In the genomic region with DNA sequence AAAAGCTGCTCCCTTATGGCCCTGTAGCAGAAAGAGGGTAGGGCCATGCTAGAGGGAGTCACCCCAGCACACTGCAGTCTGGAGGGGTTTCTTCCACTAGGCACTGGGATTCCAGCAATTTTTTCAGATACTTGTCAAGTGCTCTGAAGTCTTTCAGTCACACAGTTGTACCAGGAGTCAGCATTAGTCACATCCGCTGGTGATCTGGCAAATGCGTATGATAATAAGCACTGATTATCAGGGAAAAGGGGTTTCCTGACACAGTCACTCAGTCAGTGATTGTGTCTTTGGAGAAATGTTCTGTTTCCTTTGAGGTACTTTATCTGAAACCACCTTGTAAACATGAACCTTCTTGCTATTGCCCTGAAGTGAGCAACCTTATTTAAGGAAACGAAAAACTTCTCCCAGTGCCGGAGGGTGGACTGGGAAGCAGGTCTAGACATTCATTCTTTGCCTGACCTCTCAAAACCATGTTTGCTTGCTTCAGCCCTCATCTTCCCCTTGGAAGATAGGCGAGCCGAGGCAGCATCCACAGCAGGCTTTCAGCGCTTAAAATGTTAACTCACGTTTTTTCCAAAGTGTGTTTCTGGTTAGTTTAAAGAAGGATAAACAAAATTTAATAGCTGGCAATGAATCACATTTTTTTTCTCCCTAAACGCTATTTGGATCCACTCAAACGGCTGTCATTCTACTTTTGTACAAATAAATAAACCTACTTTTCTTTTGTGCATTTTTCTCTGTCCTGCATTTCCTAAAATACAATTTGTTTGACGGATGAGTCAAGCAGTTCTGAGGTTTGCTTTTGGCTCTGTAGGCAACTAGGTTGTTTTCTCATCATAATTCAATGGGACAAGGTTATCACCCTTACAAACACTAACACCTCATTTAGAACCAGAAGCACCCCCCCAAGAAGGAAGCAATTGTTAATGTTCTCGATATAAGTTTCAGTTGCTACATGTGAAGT, we compare ENCODE assay signal across 2 cellular contexts.
TF ChIP-seq lines count a peak whose summit lies in the region.

No MANE protein-coding gene starts in this region.

TF ChIP-seq in HCT116, 20 proteins besides CTCF, POLR2A, EP300 and RAD21 (continued from another document):
- TF ChIP-seq, protein P1, sequence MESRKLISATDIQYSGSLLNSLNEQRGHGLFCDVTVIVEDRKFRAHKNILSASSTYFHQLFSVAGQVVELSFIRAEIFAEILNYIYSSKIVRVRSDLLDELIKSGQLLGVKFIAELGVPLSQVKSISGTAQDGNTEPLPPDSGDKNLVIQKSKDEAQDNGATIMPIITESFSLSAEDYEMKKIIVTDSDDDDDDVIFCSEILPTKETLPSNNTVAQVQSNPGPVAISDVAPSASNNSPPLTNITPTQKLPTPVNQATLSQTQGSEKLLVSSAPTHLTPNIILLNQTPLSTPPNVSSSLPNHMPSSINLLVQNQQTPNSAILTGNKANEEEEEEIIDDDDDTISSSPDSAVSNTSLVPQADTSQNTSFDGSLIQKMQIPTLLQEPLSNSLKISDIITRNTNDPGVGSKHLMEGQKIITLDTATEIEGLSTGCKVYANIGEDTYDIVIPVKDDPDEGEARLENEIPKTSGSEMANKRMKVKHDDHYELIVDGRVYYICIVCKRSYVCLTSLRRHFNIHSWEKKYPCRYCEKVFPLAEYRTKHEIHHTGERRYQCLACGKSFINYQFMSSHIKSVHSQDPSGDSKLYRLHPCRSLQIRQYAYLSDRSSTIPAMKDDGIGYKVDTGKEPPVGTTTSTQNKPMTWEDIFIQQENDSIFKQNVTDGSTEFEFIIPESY (IDR thresholded peaks at IDR 0.05; ENCODE audit: extremely low read depth, insufficient replicate concordance, low read length): no peak
- no peak for TF ChIP-seq EZH2phosphoT487 (IDR thresholded peaks at IDR 0.05; ENCODE audit: borderline replicate concordance)
- TF ChIP-seq YY1 (IDR thresholded peaks at IDR 0.05; ENCODE audit: extremely low read depth, insufficient replicate concordance, low read depth, low read length): no peak
- no peak for TF ChIP-seq ZNF274 (IDR thresholded peaks at IDR 0.05; ENCODE audit: low read depth, low read length)
- TF ChIP-seq, protein P2, sequence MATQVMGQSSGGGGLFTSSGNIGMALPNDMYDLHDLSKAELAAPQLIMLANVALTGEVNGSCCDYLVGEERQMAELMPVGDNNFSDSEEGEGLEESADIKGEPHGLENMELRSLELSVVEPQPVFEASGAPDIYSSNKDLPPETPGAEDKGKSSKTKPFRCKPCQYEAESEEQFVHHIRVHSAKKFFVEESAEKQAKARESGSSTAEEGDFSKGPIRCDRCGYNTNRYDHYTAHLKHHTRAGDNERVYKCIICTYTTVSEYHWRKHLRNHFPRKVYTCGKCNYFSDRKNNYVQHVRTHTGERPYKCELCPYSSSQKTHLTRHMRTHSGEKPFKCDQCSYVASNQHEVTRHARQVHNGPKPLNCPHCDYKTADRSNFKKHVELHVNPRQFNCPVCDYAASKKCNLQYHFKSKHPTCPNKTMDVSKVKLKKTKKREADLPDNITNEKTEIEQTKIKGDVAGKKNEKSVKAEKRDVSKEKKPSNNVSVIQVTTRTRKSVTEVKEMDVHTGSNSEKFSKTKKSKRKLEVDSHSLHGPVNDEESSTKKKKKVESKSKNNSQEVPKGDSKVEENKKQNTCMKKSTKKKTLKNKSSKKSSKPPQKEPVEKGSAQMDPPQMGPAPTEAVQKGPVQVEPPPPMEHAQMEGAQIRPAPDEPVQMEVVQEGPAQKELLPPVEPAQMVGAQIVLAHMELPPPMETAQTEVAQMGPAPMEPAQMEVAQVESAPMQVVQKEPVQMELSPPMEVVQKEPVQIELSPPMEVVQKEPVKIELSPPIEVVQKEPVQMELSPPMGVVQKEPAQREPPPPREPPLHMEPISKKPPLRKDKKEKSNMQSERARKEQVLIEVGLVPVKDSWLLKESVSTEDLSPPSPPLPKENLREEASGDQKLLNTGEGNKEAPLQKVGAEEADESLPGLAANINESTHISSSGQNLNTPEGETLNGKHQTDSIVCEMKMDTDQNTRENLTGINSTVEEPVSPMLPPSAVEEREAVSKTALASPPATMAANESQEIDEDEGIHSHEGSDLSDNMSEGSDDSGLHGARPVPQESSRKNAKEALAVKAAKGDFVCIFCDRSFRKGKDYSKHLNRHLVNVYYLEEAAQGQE (IDR thresholded peaks at IDR 0.05; ENCODE audit: low read depth): no peak
- no peak for TF ChIP-seq EZH2 (IDR thresholded peaks at IDR 0.05)
- peak; percentile 74 for TF ChIP-seq CEBPB (IDR thresholded peaks at IDR 0.05; ENCODE audit: low read depth)

TF ChIP-seq in SK-N-SH treated with all-trans-retinoic acid at 6 μM for 48 hours, 23 proteins besides CTCF, POLR2A, EP300 and RAD21 (continued from another document):
- TF ChIP-seq, protein P3, sequence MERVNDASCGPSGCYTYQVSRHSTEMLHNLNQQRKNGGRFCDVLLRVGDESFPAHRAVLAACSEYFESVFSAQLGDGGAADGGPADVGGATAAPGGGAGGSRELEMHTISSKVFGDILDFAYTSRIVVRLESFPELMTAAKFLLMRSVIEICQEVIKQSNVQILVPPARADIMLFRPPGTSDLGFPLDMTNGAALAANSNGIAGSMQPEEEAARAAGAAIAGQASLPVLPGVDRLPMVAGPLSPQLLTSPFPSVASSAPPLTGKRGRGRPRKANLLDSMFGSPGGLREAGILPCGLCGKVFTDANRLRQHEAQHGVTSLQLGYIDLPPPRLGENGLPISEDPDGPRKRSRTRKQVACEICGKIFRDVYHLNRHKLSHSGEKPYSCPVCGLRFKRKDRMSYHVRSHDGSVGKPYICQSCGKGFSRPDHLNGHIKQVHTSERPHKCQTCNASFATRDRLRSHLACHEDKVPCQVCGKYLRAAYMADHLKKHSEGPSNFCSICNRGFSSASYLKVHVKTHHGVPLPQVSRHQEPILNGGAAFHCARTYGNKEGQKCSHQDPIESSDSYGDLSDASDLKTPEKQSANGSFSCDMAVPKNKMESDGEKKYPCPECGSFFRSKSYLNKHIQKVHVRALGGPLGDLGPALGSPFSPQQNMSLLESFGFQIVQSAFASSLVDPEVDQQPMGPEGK (CRISPR knock-in tag; IDR thresholded peaks at IDR 0.05; ENCODE audit: borderline replicate concordance): no peak
- no peak for TF ChIP-seq SNAI2 (CRISPR knock-in tag; IDR thresholded peaks at IDR 0.05)
- TF ChIP-seq, protein P4, sequence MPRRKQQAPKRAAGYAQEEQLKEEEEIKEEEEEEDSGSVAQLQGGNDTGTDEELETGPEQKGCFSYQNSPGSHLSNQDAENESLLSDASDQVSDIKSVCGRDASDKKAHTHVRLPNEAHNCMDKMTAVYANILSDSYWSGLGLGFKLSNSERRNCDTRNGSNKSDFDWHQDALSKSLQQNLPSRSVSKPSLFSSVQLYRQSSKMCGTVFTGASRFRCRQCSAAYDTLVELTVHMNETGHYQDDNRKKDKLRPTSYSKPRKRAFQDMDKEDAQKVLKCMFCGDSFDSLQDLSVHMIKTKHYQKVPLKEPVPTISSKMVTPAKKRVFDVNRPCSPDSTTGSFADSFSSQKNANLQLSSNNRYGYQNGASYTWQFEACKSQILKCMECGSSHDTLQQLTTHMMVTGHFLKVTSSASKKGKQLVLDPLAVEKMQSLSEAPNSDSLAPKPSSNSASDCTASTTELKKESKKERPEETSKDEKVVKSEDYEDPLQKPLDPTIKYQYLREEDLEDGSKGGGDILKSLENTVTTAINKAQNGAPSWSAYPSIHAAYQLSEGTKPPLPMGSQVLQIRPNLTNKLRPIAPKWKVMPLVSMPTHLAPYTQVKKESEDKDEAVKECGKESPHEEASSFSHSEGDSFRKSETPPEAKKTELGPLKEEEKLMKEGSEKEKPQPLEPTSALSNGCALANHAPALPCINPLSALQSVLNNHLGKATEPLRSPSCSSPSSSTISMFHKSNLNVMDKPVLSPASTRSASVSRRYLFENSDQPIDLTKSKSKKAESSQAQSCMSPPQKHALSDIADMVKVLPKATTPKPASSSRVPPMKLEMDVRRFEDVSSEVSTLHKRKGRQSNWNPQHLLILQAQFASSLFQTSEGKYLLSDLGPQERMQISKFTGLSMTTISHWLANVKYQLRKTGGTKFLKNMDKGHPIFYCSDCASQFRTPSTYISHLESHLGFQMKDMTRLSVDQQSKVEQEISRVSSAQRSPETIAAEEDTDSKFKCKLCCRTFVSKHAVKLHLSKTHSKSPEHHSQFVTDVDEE (CRISPR knock-in tag; IDR thresholded peaks at IDR 0.05): no peak
- TF ChIP-seq, protein P5, sequence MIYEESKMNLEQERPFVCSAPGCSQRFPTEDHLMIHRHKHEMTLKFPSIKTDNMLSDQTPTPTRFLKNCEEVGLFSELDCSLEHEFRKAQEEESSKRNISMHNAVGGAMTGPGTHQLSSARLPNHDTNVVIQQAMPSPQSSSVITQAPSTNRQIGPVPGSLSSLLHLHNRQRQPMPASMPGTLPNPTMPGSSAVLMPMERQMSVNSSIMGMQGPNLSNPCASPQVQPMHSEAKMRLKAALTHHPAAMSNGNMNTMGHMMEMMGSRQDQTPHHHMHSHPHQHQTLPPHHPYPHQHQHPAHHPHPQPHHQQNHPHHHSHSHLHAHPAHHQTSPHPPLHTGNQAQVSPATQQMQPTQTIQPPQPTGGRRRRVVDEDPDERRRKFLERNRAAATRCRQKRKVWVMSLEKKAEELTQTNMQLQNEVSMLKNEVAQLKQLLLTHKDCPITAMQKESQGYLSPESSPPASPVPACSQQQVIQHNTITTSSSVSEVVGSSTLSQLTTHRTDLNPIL (CRISPR knock-in tag; IDR thresholded peaks at IDR 0.05; ENCODE audit: low read depth): no peak
TF ChIP-seq in SK-N-SH treated with all-trans-retinoic acid at 6 μM for 48 hours: peak in this region for 0.
